ENCODE assay signal across 8 cellular contexts in genomic region chr7:157009170-157009777, GRCh38. TPM values are rescaled to one million over a fixed set of nuclear protein-coding genes. Genes with fewer than 3 reads are reported as not detected.
DNase-seq lines count a peak whose midpoint lies in the region; ATAC-seq and TF ChIP-seq lines count a peak whose summit lies in the region.
"Had no signal": no experiment of that assay in that cellular context is flagged by ENCODE, and none has a peak within 500 bp of the region (broad histone marks: within the 10 kb centered on the region; RNA-seq: fewer than 3 reads in every experiment).

No MANE protein-coding gene starts in this region.

- peaks cover 14% of the 10 kb centered on the region for H3K4me1 ChIP-seq in neural progenitor cell

- H3K9me3 ChIP-seq in neural progenitor cell (ENCODE audit: low read depth): no peaks in the 10 kb centered on the region

- H3K9me3 Mint-ChIP-seq in WTC11 (no peaks in the 10 kb centered on the region), neural progenitor cell (no peaks in the 10 kb centered on the region)

- POLR2A ChIA-PET in WTC11 (lab: Charles Lee): no interaction called here

- no peaks in the 10 kb centered on the region for H3K36me3 ChIP-seq in neural progenitor cell

- TF ChIP-seq CTCF in WTC11 (IDR thresholded peaks at IDR 0.05): no peak
- TF ChIP-seq CTCF in neural progenitor cell (IDR thresholded peaks at IDR 0.05): no peak

- no peak overlapping the region for H2AFZ ChIP-seq in neural progenitor cell (replicated peaks)

- H3K27ac ChIP-seq in neural progenitor cell: no peak overlapping the region

- H3K4me1 Mint-ChIP-seq in WTC11 (peaks cover 45% of the 10 kb centered on the region), neural progenitor cell (peaks cover 13% of the 10 kb centered on the region)

- H4K20me1 ChIP-seq in neural progenitor cell (ENCODE audit: low read depth): peaks cover 93% of the 10 kb centered on the region

- H3K27ac Mint-ChIP-seq in WTC11: no peak overlapping the region
- H3K27ac Mint-ChIP-seq in neural progenitor cell: no peak overlapping the region

- H3K4me3 ChIP-seq in neural progenitor cell: no peak overlapping the region

- CTCF ChIA-PET in WTC11 (lab: Charles Lee): interaction anchor here (0.8 kb wide), 1 partner anchor 12 kb away, joined by 3 read pairs; no protein-coding TSS in a partner anchor

- H3K4me3 Mint-ChIP-seq in WTC11 (peak overlapping the region; percentile 45), neural progenitor cell (peak overlapping the region; percentile 52)

- H3K36me3 Mint-ChIP-seq in WTC11: no peaks in the 10 kb centered on the region
- no peaks in the 10 kb centered on the region for H3K36me3 Mint-ChIP-seq in neural progenitor cell

- peak; percentile 39 for ATAC-seq in GM18909 (IDR thresholded peaks at IDR 0.05; ENCODE audit: poor library complexity, unreplicated experiment)
- peak; percentile 1 for ATAC-seq in HG02885 (IDR thresholded peaks at IDR 0.05; ENCODE audit: poor library complexity, unreplicated experiment)
- ATAC-seq in WTC11: no peak
- ATAC-seq in GM18858 (IDR thresholded peaks at IDR 0.05; ENCODE audit: unreplicated experiment): no peak
- no peak for ATAC-seq in left lobe of liver

- peaks cover 98% of the 10 kb centered on the region for H3K27me3 ChIP-seq in neural progenitor cell

- H3K27me3 Mint-ChIP-seq in WTC11 (ENCODE audit: low read depth) (peaks cover 90% of the 10 kb centered on the region), neural progenitor cell (ENCODE audit: insufficient read depth, low read depth) (peaks cover 77% of the 10 kb centered on the region)

- H3F3A ChIP-seq in neural progenitor cell (ENCODE audit: low read depth): peaks cover 28% of the 10 kb centered on the region

- DNase-seq in WTC11 (ENCODE audit: low spot score) (no peak), neural progenitor cell (ENCODE audit: low spot score) (peak; percentile 30), left lobe of liver (ENCODE audit: low spot score) (no peak), cerebellum (ENCODE audit: low spot score) (no peak)

- H3K79me2 ChIP-seq in neural progenitor cell (ENCODE audit: low read depth): no peaks in the 10 kb centered on the region

- no peak overlapping the region for H3K4me2 ChIP-seq in neural progenitor cell

- H3K9ac ChIP-seq in neural progenitor cell: no peak overlapping the region

TF ChIP-seq in WTC11, 78 proteins besides CTCF, POLR2A, EP300 and RAD21:
- TF ChIP-seq NR3C1 (CRISPR knock-in tag; conservative IDR thresholded peaks at IDR 0.05; ENCODE audit: low read depth): no peak
- no peak for TF ChIP-seq GABPB1 (CRISPR knock-in tag; IDR thresholded peaks at IDR 0.05)
- no peak for TF ChIP-seq MAX (CRISPR knock-in tag; IDR thresholded peaks at IDR 0.05)
- no peak for TF ChIP-seq ATF1 (CRISPR knock-in tag; IDR thresholded peaks at IDR 0.05)
- TF ChIP-seq PRRX2 (CRISPR knock-in tag; IDR thresholded peaks at IDR 0.05): no peak
- no peak for TF ChIP-seq ATF6 (CRISPR knock-in tag; IDR thresholded peaks at IDR 0.05)
- TF ChIP-seq NFYB (CRISPR knock-in tag; conservative IDR thresholded peaks at IDR 0.05; ENCODE audit: low read depth): no peak
- TF ChIP-seq JUN (CRISPR knock-in tag; IDR thresholded peaks at IDR 0.05): no peak
- no peak for TF ChIP-seq TEAD1 (CRISPR knock-in tag; IDR thresholded peaks at IDR 0.05)
- no peak for TF ChIP-seq ZNF423 (CRISPR knock-in tag; IDR thresholded peaks at IDR 0.05)
- no peak for TF ChIP-seq ZNF121 (CRISPR knock-in tag; IDR thresholded peaks at IDR 0.05)
- TF ChIP-seq ZMAT4 (CRISPR knock-in tag; IDR thresholded peaks at IDR 0.05): no peak
- no peak for TF ChIP-seq ZNF138 (CRISPR knock-in tag; conservative IDR thresholded peaks at IDR 0.05)
- no peak for TF ChIP-seq CDX4 (CRISPR knock-in tag; IDR thresholded peaks at IDR 0.05; ENCODE audit: borderline replicate concordance)
- TF ChIP-seq KAT7 (CRISPR knock-in tag; IDR thresholded peaks at IDR 0.05; ENCODE audit: borderline replicate concordance): no peak
- no peak for TF ChIP-seq IRF1 (CRISPR knock-in tag; IDR thresholded peaks at IDR 0.05)
TF ChIP-seq in WTC11: peak in this region for 0.

RNA-seq across cellular contexts. Expression of gene MNX1, which starts 1.2 kb away (rescaled TPM):
- 0.32 to 0.46 TPM (median 0.34 TPM) in 3 replicates for total RNA-seq in WTC11 (2021)
- not detected in 2 replicates for total RNA-seq in neural progenitor cell (ENCODE audit: low replicate concordance)
- not detected for total RNA-seq in left lobe of liver
- not detected for total RNA-seq in cerebellum
- total RNA-seq: liver had no signal

RNA-seq across cellular contexts. Expression of gene NOM1, which starts 59.8 kb away (rescaled TPM):
- total RNA-seq in WTC11 (2021): 26.0 to 38.5 TPM (median 27.6 TPM) in 3 replicates
- 10.9 and 18.5 TPM in 2 replicates for total RNA-seq in neural progenitor cell (ENCODE audit: low replicate concordance)
- total RNA-seq in left lobe of liver: 7.2 TPM
- total RNA-seq in cerebellum: 32.4 TPM

Comparison
In these comparisons a context has a peak if more than half of its experiments do, and no peak if none do; other contexts are left out.
1. ATAC-seq: peak in GM18909 (single experiment) and HG02885 (single experiment); none in WTC11 (single experiment), GM18858 (single experiment) and left lobe of liver (single experiment).